20 cellular contexts compared by ENCODE assay signal in the genomic region with DNA sequence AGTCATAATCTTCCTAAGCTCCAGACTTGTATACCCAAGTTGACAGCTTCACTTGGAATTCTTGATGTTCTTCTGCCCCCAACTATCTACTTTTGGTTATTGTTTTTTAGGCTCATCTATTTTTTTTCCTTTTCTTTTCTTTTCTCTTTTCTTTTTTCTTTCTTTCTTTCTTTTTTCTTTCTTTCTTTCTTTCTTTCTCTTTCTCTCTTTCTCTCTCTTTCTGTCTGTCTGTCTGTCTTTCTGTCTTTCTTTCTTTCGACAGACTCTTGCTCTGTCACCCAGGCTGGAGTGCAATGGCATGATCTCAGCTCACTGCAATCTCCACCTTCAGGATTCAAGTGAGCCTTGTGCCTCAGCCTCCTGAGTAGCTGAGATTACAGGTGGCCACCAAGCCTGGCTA. TPM values are rescaled to one million over a fixed set of nuclear protein-coding genes. Genes with fewer than 3 reads are reported as not detected.
DNase-seq lines count a peak whose midpoint lies in the region; ATAC-seq, FAIRE-seq and TF ChIP-seq lines count a peak whose summit lies in the region.
"Had no signal": no experiment of that assay in that cellular context is flagged by ENCODE, and none has a peak within 500 bp of the region (broad histone marks: within the 10 kb centered on the region; RNA-seq: fewer than 3 reads in every experiment).

No MANE protein-coding gene starts in this region.

- H3K9me3 Mint-ChIP-seq in activated T-cell treated with anti-CD3 and anti-CD28 coated beads, Interleukin-2, amount 50 U/mL, for 72 hours, result no peaks in the 10 kb centered on the region
- H3K9me3 Mint-ChIP-seq in activated T-cell treated with anti-CD3 and anti-CD28 coated beads, Interleukin-2, amount 50 U/mL, for 4 hours, result no peaks in the 10 kb centered on the region
- no peaks in the 10 kb centered on the region for H3K9me3 Mint-ChIP-seq in central memory CD8-positive, alpha-beta T cell
- H3K9me3 Mint-ChIP-seq: neural progenitor cell had no signal

- no peak for TF ChIP-seq POLR2A in adrenal gland (IDR thresholded peaks at IDR 0.05)

- 92 to 96% methylated on average over 1 of the region's 1 CpG for WGBS in pancreas, 2 donors
- 95 to 100% methylated on average over 1 of the region's 1 CpG for WGBS in aorta, 2 donors
- 94 to 100% (median 100%) methylated on average over 1 of the region's 1 CpG for WGBS in adrenal gland, 4 donors

- no peaks in the 10 kb centered on the region for H3K27me3 Mint-ChIP-seq in activated T-cell treated with anti-CD3 and anti-CD28 coated beads, Interleukin-2, amount 50 U/mL, for 72 hours (ENCODE audit: low read depth)
- no peaks in the 10 kb centered on the region for H3K27me3 Mint-ChIP-seq in activated T-cell treated with anti-CD3 and anti-CD28 coated beads, Interleukin-2, amount 50 U/mL, for 4 hours (ENCODE audit: low read depth)
- H3K27me3 Mint-ChIP-seq in central memory CD8-positive, alpha-beta T cell, result no peaks in the 10 kb centered on the region

- no peak for ATAC-seq in activated T-cell treated with anti-CD3 and anti-CD28 coated beads, Interleukin-2, amount 50 U/mL, for 72 hours (replicated peaks in 1 of 2)
- ATAC-seq in activated T-cell treated with anti-CD3 and anti-CD28 coated beads, Interleukin-2, amount 50 U/mL, for 4 hours, result no peak
- ATAC-seq in central memory CD8-positive, alpha-beta T cell (replicated peaks; ENCODE audit: extremely low read depth, poor library complexity, severe bottlenecking), result no peak
- no peak for ATAC-seq in pancreas
- ATAC-seq in aorta (ENCODE audit: low FRiP score), result no peak
- ATAC-seq: psoas muscle had no signal

- H3K79me2 ChIP-seq in KMS-11 (ENCODE audit: insufficient read depth, low read depth), result peaks cover 93% of the 10 kb centered on the region

- H3K27ac ChIP-seq in KMS-11 (0 out of 2 replicates have a peak overlapping the region, but pooled peaks have one; percentile 6), pancreas (no peak overlapping the region), aorta (ENCODE audit: low read depth in 1 of 2, low read length in 2 of 2) (no peak overlapping the region), adrenal gland (no peak overlapping the region)
- H3K27ac ChIP-seq: neural progenitor cell, psoas muscle, transverse colon had no signal

- peaks cover 27% of the 10 kb centered on the region; the same call in 1 of the 2 replicates for H4K20me1 ChIP-seq in KMS-11 (ENCODE audit: insufficient read depth)

- DNase-seq in activated T-cell treated with anti-CD3 and anti-CD28 coated beads, Interleukin-2, amount 50 U/mL, for 72 hours, result no peak
- no peak for DNase-seq in activated T-cell treated with anti-CD3 and anti-CD28 coated beads, Interleukin-2, amount 50 U/mL, for 4 hours
- no peak for DNase-seq in central memory CD8-positive, alpha-beta T cell (ENCODE audit: low spot score in 2 of 2)
- no peak for DNase-seq in pancreas
- no peak for DNase-seq in aorta
- DNase-seq in NK-92 (lab: John Stamatoyannopoulos, UW; ENCODE audit: unreplicated experiment), result no peak
- no peak for DNase-seq in adrenal gland
- DNase-seq: activated CD8-positive, alpha-beta memory T cell treated with anti-CD3 and anti-CD28 coated beads for 24 hours; activated effector memory CD4-positive, alpha-beta T cell treated with Interleukin-2 at 50 U/mL for 16 hours; DMS53; GF-D8; GOT3; psoas muscle; stimulated activated CD4-positive, alpha-beta T cell treated with anti-CD3 and anti-CD28 coated beads, Interleukin-2, amount 100 ng/mL, for 24 hours; stomach; T-helper 1 cell; transverse colon had no signal

- H3K9me3 ChIP-seq in pancreas (no peaks in the 10 kb centered on the region), aorta (ENCODE audit: control insufficient read depth, low read length) (no peaks in the 10 kb centered on the region), adrenal gland (replicated peaks in 1 of 3) (no peaks in the 10 kb centered on the region)
- H3K9me3 ChIP-seq: psoas muscle, stomach, transverse colon had no signal

- intact Hi-C loops in pancreas (cut with DNase I) (no loop called here), aorta (cut with DNase I) (no loop called here), adrenal gland (cut with DNase I) (no loop called here)

- peak; percentile 9 for FAIRE-seq in pancreas (lab: Jason Lieb, UNC)
- FAIRE-seq: endometrium had no signal

- H3K27me3 ChIP-seq in KMS-11 (ENCODE audit: insufficient read depth, low read depth), result no peaks in the 10 kb centered on the region
- H3K27me3 ChIP-seq in pancreas, result no peaks in the 10 kb centered on the region
- no peaks in the 10 kb centered on the region for H3K27me3 ChIP-seq in aorta (ENCODE audit: control insufficient read depth in 1 of 2, insufficient read depth in 2 of 2, low read length in 1 of 2)
- no peaks in the 10 kb centered on the region for H3K27me3 ChIP-seq in adrenal gland
- H3K27me3 ChIP-seq: neural progenitor cell, stomach, transverse colon had no signal

- H3K4me1 ChIP-seq in KMS-11 (ENCODE audit: low read depth, poor library complexity, severe bottlenecking) (peaks cover 10% of the 10 kb centered on the region), pancreas (peaks cover 20 to 32% (median 30%) of the 10 kb centered on the region in 3 donors), aorta (ENCODE audit: control insufficient read depth in 1 of 2, insufficient read depth in 2 of 2, low read length in 2 of 2) (peaks cover 4 to 5% of the 10 kb centered on the region in 2 donors), adrenal gland (replicated peaks in 1 of 2) (peaks cover 16 to 52% of the 10 kb centered on the region in 2 donors)
- H3K4me1 ChIP-seq: neural progenitor cell had no signal

- TF ChIP-seq CTCF in KMS-11 (conservative IDR thresholded peaks at IDR 0.05; ENCODE audit: low read depth, low read length) (no peak), pancreas (IDR thresholded peaks at IDR 0.05) (no peak), adrenal gland (IDR thresholded peaks at IDR 0.05) (no peak)

- H3K27ac Mint-ChIP-seq in activated T-cell treated with anti-CD3 and anti-CD28 coated beads, Interleukin-2, amount 50 U/mL, for 72 hours, result peak overlapping the region; percentile 71
- H3K27ac Mint-ChIP-seq in central memory CD8-positive, alpha-beta T cell (ENCODE audit: low read depth), result peak overlapping the region; percentile 89
- H3K27ac Mint-ChIP-seq: neural progenitor cell had no signal

- H3K36me3 Mint-ChIP-seq in activated T-cell treated with anti-CD3 and anti-CD28 coated beads, Interleukin-2, amount 50 U/mL, for 72 hours (ENCODE audit: insufficient read depth in 2 of 2), result peaks cover 11 to 46% of the 10 kb centered on the region in 2 donors
- H3K36me3 Mint-ChIP-seq in activated T-cell treated with anti-CD3 and anti-CD28 coated beads, Interleukin-2, amount 50 U/mL, for 4 hours (ENCODE audit: insufficient read depth), result peaks cover 35% of the 10 kb centered on the region
- H3K36me3 Mint-ChIP-seq in central memory CD8-positive, alpha-beta T cell (ENCODE audit: insufficient read depth), result peaks cover 62% of the 10 kb centered on the region

- peaks cover 22% of the 10 kb centered on the region; the same call in 1 of the 2 replicates for H3K36me3 ChIP-seq in KMS-11 (ENCODE audit: insufficient read depth)
- peaks cover 0 to 16% (median 0%) of the 10 kb centered on the region in 3 donors for H3K36me3 ChIP-seq in pancreas
- H3K36me3 ChIP-seq in aorta (ENCODE audit: control insufficient read depth in 1 of 2, insufficient read depth in 2 of 2, low read length in 1 of 2), result no peaks in the 10 kb centered on the region
- H3K36me3 ChIP-seq in adrenal gland (replicated peaks in 1 of 2), result peaks cover 0 to 9% of the 10 kb centered on the region in 2 donors

- no peak overlapping the region for H3K4me2 ChIP-seq in KMS-11
- H3K4me2 ChIP-seq: neural progenitor cell had no signal

- H2AFZ ChIP-seq in KMS-11 (ENCODE audit: low read depth), result no peak overlapping the region
- H2AFZ ChIP-seq: neural progenitor cell had no signal

- peaks cover 35% of the 10 kb centered on the region for H3K4me1 Mint-ChIP-seq in activated T-cell treated with anti-CD3 and anti-CD28 coated beads, Interleukin-2, amount 50 U/mL, for 72 hours (ENCODE audit: low read depth)
- peaks cover 57% of the 10 kb centered on the region for H3K4me1 Mint-ChIP-seq in activated T-cell treated with anti-CD3 and anti-CD28 coated beads, Interleukin-2, amount 50 U/mL, for 4 hours (ENCODE audit: low read depth)
- H3K4me1 Mint-ChIP-seq in central memory CD8-positive, alpha-beta T cell, result peaks cover 65% of the 10 kb centered on the region
- H3K4me1 Mint-ChIP-seq: neural progenitor cell had no signal

- H3K4me3 ChIP-seq in KMS-11 (IDR thresholded peaks at IDR 0.05; ENCODE audit: insufficient read depth, low read depth, low read length) (no peak overlapping the region), pancreas (no peak overlapping the region), aorta (ENCODE audit: low read length in 2 of 2) (no peak overlapping the region), adrenal gland (no peak overlapping the region)
- H3K4me3 ChIP-seq: neural progenitor cell, psoas muscle, stomach, transverse colon had no signal

- no peak overlapping the region for H3K9ac ChIP-seq in KMS-11
- H3K9ac ChIP-seq: neural progenitor cell had no signal

- no peak overlapping the region for H3K4me3 Mint-ChIP-seq in activated T-cell treated with anti-CD3 and anti-CD28 coated beads, Interleukin-2, amount 50 U/mL, for 72 hours
- H3K4me3 Mint-ChIP-seq in activated T-cell treated with anti-CD3 and anti-CD28 coated beads, Interleukin-2, amount 50 U/mL, for 4 hours, result no peak overlapping the region
- no peak overlapping the region for H3K4me3 Mint-ChIP-seq in central memory CD8-positive, alpha-beta T cell
- H3K4me3 Mint-ChIP-seq: neural progenitor cell had no signal

RNA-seq across cellular contexts. Expression of gene KMT2E, which starts 36.5 kb away (rescaled TPM):
- 100 to 1,000 TPM in 1 of 2 donors, 10 to 100 TPM in 1; 96.4 to 112 TPM for total RNA-seq in activated T-cell treated with anti-CD3 and anti-CD28 coated beads, Interleukin-2, amount 50 U/mL, for 72 hours
- total RNA-seq in activated T-cell treated with anti-CD3 and anti-CD28 coated beads, Interleukin-2, amount 50 U/mL, for 4 hours, result 10 to 100 TPM; 49.2 to 71.8 (median 67.4) TPM
- total RNA-seq in pancreas (10 to 100 TPM; 27.2 to 62.5 (median 34.7) TPM), aorta (100 to 1,000 TPM; 143 to 156 TPM), adrenal gland (10 to 100 TPM; 35.6 to 98.0 (median 68.0) TPM)
- polyA plus RNA-seq in pancreas (10 to 100 TPM; 14.1 to 16.3 TPM), aorta (10 to 100 TPM; 16.5 to 25.4 TPM), adrenal gland (10 to 100 TPM; 14.4 to 38.5 (median 26.9) TPM)
